8 cellular contexts compared by ENCODE assay signal in the genomic region with DNA sequence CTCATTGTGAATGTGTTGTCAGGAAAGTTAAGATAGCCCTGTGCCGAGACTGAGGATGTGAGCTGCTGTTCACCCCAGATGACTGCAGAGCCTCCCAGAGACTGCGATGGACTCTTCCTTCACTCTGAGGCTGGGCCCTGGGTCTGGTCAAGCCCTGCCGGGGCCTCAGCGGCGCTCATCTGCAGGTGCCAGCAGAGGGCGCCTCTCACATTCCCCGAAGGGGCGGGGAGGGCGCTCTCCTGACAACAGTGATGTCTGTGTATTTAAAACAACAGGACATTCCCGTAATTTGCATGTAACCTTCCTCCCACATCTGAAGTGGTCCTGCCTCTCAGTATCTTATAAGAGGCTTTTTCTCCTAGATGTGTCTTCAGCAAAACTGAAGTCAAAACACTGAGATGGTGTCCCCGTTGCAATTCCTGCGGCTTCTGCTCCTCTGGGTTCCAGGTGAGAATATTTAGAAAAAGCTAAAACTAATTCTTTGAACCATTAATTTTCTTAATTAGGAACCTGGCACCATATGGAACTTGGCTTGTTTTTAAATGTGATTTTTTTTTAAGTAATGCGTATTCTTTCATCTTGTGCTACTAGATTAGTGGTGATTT.
DNase-seq lines count a peak whose midpoint lies in the region; ATAC-seq, FAIRE-seq and TF ChIP-seq lines count a peak whose summit lies in the region.

No MANE protein-coding gene starts in this region.

- no TSS peak for BruUV-seq in endothelial cell of umbilical vein (replicated peaks; lab: Mats Ljungman, UMichigan)

- H3K27me3 ChIP-seq in endothelial cell of umbilical vein (ENCODE audit: control insufficient read depth in 2 of 2, insufficient read depth in 2 of 2, low read length in 2 of 2): no peaks in the 10 kb centered on the region

- no peaks in the 10 kb centered on the region for H3K4me1 ChIP-seq in endothelial cell of umbilical vein (ENCODE audit: control insufficient read depth, extremely low read depth, insufficient read depth, low read length)

- H3K9me1 ChIP-seq in endothelial cell of umbilical vein (replicated peaks; ENCODE audit: control insufficient read depth, extremely low read depth, insufficient read depth, low read length): no peaks in the 10 kb centered on the region

- FAIRE-seq in endothelial cell of umbilical vein (lab: Jason Lieb, UNC): no peak

- POLR2A ChIA-PET in endothelial cell of umbilical vein (lab: Charles Lee): no interaction called here

- ATAC-seq in GM21825 (IDR thresholded peaks at IDR 0.05; ENCODE audit: unreplicated experiment): peak; percentile 82

- peak; percentile 49 to 52 for TF ChIP-seq CTCF in endothelial cell of umbilical vein (IDR thresholded peaks at IDR 0.05; ENCODE audit: extremely low read depth in 1 of 2, insufficient read depth in 1 of 2, low read depth in 1 of 2, low read length in 2 of 2)

- CTCF ChIA-PET in endothelial cell of umbilical vein (lab: Charles Lee): no interaction called here

- H3K9me3 ChIP-seq in endothelial cell of umbilical vein (replicated peaks; ENCODE audit: control insufficient read depth, insufficient read depth, low read length): peaks cover 3% of the 10 kb centered on the region

- no peaks in the 10 kb centered on the region for H3K79me2 ChIP-seq in endothelial cell of umbilical vein (ENCODE audit: control insufficient read depth, insufficient read depth, low read length)

- no peaks in the 10 kb centered on the region for H4K20me1 ChIP-seq in endothelial cell of umbilical vein (replicated peaks; ENCODE audit: control insufficient read depth, extremely low read depth, insufficient read depth, low read length)

- no peak overlapping the region for H3K4me3 ChIP-seq in endothelial cell of umbilical vein (replicated peaks in 1 of 3; ENCODE audit: insufficient read depth in 1 of 3, low read depth in 1 of 3, low read length in 3 of 3)

- dilution Hi-C loops in endothelial cell of umbilical vein (cut with MboI; ENCODE audit: extremely low pct_ligation_motif_present, low sequenced_read_pairs): no loop called here

- no peak overlapping the region for H3K9ac ChIP-seq in endothelial cell of umbilical vein (replicated peaks; ENCODE audit: extremely low read depth, insufficient read depth, low read length)

- H3K4me2 ChIP-seq in endothelial cell of umbilical vein (ENCODE audit: insufficient read depth, low read length): no peak overlapping the region

- no peak overlapping the region for H2AFZ ChIP-seq in endothelial cell of umbilical vein (ENCODE audit: low read depth, low read length)

- no peaks in the 10 kb centered on the region for H3K36me3 ChIP-seq in endothelial cell of umbilical vein (ENCODE audit: control insufficient read depth in 2 of 2, extremely low read depth in 1 of 2, insufficient read depth in 2 of 2, low read length in 2 of 2)

- intact Hi-C loops in endothelial cell of umbilical vein (cut with micrococcal nuclease): no loop called here

- TF ChIP-seq POLR2A in endothelial cell of umbilical vein (IDR thresholded peaks at IDR 0.05; ENCODE audit: low read depth, low read length): no peak

- H3K27ac ChIP-seq in endothelial cell of umbilical vein (ENCODE audit: insufficient read depth, low read depth, low read length): no peak overlapping the region

- peak; percentile 4 for DNase-seq in NK-92 treated with Interleukin-12 subunit alpha and Interleukin-12 subunit beta, amount 100 ng/mL, for 24 hours (lab: John Stamatoyannopoulos, UW)
- no peak for DNase-seq in NK-92 (lab: John Stamatoyannopoulos, UW; ENCODE audit: unreplicated experiment)
- peak; percentile 29 to 45 for DNase-seq in NCI-H1930 (lab: John Stamatoyannopoulos, UW)
- no peak for DNase-seq in endothelial cell of umbilical vein (ENCODE audit: low read depth, low spot score)
- DNase-seq in renal cortical epithelial cell (ENCODE audit: low read depth): peak; percentile 0
- DNase-seq in inferior parietal cortex (ENCODE audit: extremely low spot score): no peak
- DNase-seq in activated gamma-delta T cell treated with Interleukin-2 at 50 U/mL for 16 hours: no peak

TF ChIP-seq in endothelial cell of umbilical vein, 7 proteins besides CTCF, POLR2A, EP300 and RAD21:
- no peak for TF ChIP-seq MYC (IDR thresholded peaks at IDR 0.05; ENCODE audit: low read depth, low read length)
- TF ChIP-seq POLR2AphosphoS5 (IDR thresholded peaks at IDR 0.05; ENCODE audit: insufficient read depth, low read depth, low read length): no peak
- no peak for TF ChIP-seq GATA2 (IDR thresholded peaks at IDR 0.05; ENCODE audit: insufficient read depth, insufficient read length, low read depth, low read length)
- TF ChIP-seq FOS (IDR thresholded peaks at IDR 0.05; ENCODE audit: borderline replicate concordance, insufficient read depth, low read length): no peak
- TF ChIP-seq EZH2 (IDR thresholded peaks at IDR 0.05; ENCODE audit: borderline replicate concordance, low read depth, low read length, severe bottlenecking): no peak
- no peak for TF ChIP-seq JUN (IDR thresholded peaks at IDR 0.05; ENCODE audit: borderline replicate concordance, insufficient read depth, insufficient read length, low read depth)
- TF ChIP-seq, protein P1, sequence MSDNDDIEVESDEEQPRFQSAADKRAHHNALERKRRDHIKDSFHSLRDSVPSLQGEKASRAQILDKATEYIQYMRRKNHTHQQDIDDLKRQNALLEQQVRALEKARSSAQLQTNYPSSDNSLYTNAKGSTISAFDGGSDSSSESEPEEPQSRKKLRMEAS (IDR thresholded peaks at IDR 0.05; ENCODE audit: insufficient read depth, insufficient read length): no peak
TF ChIP-seq in endothelial cell of umbilical vein: peak in this region for 0.

Comparison
In these comparisons a context has a peak if more than half of its experiments do, and no peak if none do; other contexts are left out.
1. DNase-seq: peak in NK-92 treated with Interleukin-12 subunit alpha and Interleukin-12 subunit beta, amount 100 ng/mL, for 24 hours (single experiment), NCI-H1930 (2 of 2) and renal cortical epithelial cell (single experiment); none in NK-92 (single experiment), endothelial cell of umbilical vein (single experiment), inferior parietal cortex (single experiment) and activated gamma-delta T cell treated with Interleukin-2 at 50 U/mL for 16 hours (single experiment).